27 cellular contexts compared by ENCODE assay signal in the genomic region with DNA sequence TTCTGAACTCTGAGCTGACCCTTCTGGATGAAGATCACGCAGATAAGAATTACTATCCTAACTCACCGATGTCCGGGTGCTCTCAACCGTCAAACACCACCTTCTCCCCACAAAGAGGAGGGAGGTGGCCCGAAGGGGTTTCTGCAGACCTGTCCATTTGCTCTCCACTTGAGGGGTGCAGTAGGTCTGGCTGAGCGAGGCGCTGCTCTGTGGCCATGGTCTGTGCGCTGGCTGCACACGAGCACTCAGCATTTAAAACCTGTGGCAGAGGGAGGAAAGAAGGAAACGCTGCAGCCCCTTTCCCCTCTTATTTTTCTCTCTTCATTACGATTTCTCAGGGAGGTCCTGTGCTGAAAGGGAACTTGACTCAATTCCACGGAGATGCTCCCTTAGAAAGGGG. TPM values are rescaled to one million over a fixed set of nuclear protein-coding genes. Genes with fewer than 3 reads are reported as not detected.
"Had no signal": no experiment of that assay in that cellular context is flagged by ENCODE, and none has a peak within 500 bp of the region (broad histone marks: within the 10 kb centered on the region; RNA-seq: fewer than 3 reads in every experiment).

No MANE protein-coding gene starts in this region.

- H3K4me1 ChIP-seq: breast epithelium had no signal

- H3K27ac Mint-ChIP-seq: activated CD4-positive, alpha-beta memory T cell treated with anti-CD3 and anti-CD28 coated beads for 36 hours; activated CD4-positive, alpha-beta T cell treated with anti-CD3 and anti-CD28 coated beads, Interleukin-2, amount 10 ng/mL, durations not matched to agents 7 days and 5 days; activated naive CD8-positive, alpha-beta T cell treated with anti-CD3 and anti-CD28 coated beads for 36 hours; activated T-helper 2 cell treated with anti-CD3 and anti-CD28 coated beads, Interferon-gamma antibody, Interleukin-2, Interleukin-4, amounts not matched to agents 10 μg/mL and 5 μg/mL and 100 μg/mL, durations not matched to agents 14 hours and 24 hours and 36 hours had no signal

- ATAC-seq: activated T-cell treated with anti-CD3 and anti-CD28 coated beads, Interleukin-2, amount 50 U/mL, for 4 hours; K562 had no signal

- H3K4me3 ChIP-seq: K562 had no signal

- H3K4me3 Mint-ChIP-seq: activated CD4-positive, alpha-beta memory T cell treated with anti-CD3 and anti-CD28 coated beads for 36 hours; activated CD4-positive, alpha-beta T cell treated with anti-CD3 and anti-CD28 coated beads, Interleukin-2, amount 10 ng/mL, durations not matched to agents 7 days and 5 days; activated naive CD4-positive, alpha-beta T cell treated with anti-CD3 and anti-CD28 coated beads, Interleukin-2, amount 10 ng/mL, durations not matched to agents 7 days and 5 days; activated naive CD8-positive, alpha-beta T cell treated with anti-CD3 and anti-CD28 coated beads for 36 hours; activated T-cell treated with anti-CD3 and anti-CD28 coated beads, Interleukin-2, amount 50 U/mL, for 4 hours had no signal

- H3K9me3 ChIP-seq: breast epithelium had no signal

- H3K9me3 Mint-ChIP-seq: activated CD4-positive, alpha-beta memory T cell treated with anti-CD3 and anti-CD28 coated beads for 36 hours; activated CD4-positive, alpha-beta T cell treated with anti-CD3 and anti-CD28 coated beads, Interleukin-2, amount 10 ng/mL, durations not matched to agents 7 days and 5 days; activated naive CD4-positive, alpha-beta T cell treated with anti-CD3 and anti-CD28 coated beads, Interleukin-2, amount 10 ng/mL, durations not matched to agents 7 days and 5 days; activated naive CD8-positive, alpha-beta T cell treated with anti-CD3 and anti-CD28 coated beads for 36 hours; activated T-cell treated with anti-CD3 and anti-CD28 coated beads, Interleukin-2, amount 50 U/mL, for 4 hours; activated T-helper 2 cell treated with anti-CD3 and anti-CD28 coated beads, Interferon-gamma antibody, Interleukin-2, Interleukin-4, amounts not matched to agents 10 μg/mL and 5 μg/mL and 100 μg/mL, durations not matched to agents 14 hours and 24 hours and 36 hours had no signal

- DNase-seq: activated CD4-positive, alpha-beta memory T cell treated with anti-CD3 and anti-CD28 coated beads for 36 hours; activated CD4-positive, alpha-beta T cell treated with anti-CD3 and anti-CD28 coated beads, Interleukin-2, amount 10 ng/mL, durations not matched to agents 7 days and 5 days; activated CD4-positive, CD25-positive, alpha-beta regulatory T cell; activated CD8-positive, alpha-beta memory T cell treated with anti-CD3 and anti-CD28 coated beads for 24 hours; activated gamma-delta T cell treated with Interleukin-2 at 50 U/mL for 16 hours; activated naive CD4-positive, alpha-beta T cell treated with anti-CD3 and anti-CD28 coated beads, Interleukin-2, amount 10 ng/mL, durations not matched to agents 7 days and 5 days; activated naive CD8-positive, alpha-beta T cell treated with anti-CD3 and anti-CD28 coated beads for 36 hours; activated T-cell treated with anti-CD3 and anti-CD28 coated beads, Interleukin-2, amount 50 U/mL, for 4 hours; anterior cingulate cortex; caudate nucleus; Karpas-422; MM.1S; NCI-H1105; NCI-H1436; NCI-H1694 treated with DMSO at 0.1 percent for 48 hours; NCI-H2029 treated with DMSO at 0.1 percent for 48 hours; NCI-H510A treated with DMSO at 0.1 percent for 48 hours; NCI-H69; NK-92 treated with Interleukin-12 subunit alpha and Interleukin-12 subunit beta, amount 100 ng/mL, for 24 hours; OCI-M1; SHP77 treated with DMSO at 0.1 percent for 48 hours had no signal

- H3K27ac ChIP-seq: breast epithelium had no signal

- H3K36me3 ChIP-seq: breast epithelium had no signal

- H3K4me1 Mint-ChIP-seq: activated CD4-positive, alpha-beta T cell treated with anti-CD3 and anti-CD28 coated beads, Interleukin-2, amount 10 ng/mL, durations not matched to agents 7 days and 5 days; activated naive CD4-positive, alpha-beta T cell treated with anti-CD3 and anti-CD28 coated beads, Interleukin-2, amount 10 ng/mL, durations not matched to agents 7 days and 5 days had no signal

- H3K36me3 Mint-ChIP-seq: activated CD4-positive, alpha-beta memory T cell treated with anti-CD3 and anti-CD28 coated beads for 36 hours; activated naive CD8-positive, alpha-beta T cell treated with anti-CD3 and anti-CD28 coated beads for 36 hours had no signal

RNA-seq across cellular contexts. Expression of a gene that starts 1.5 kb away (rescaled TPM):
- total RNA-seq: activated CD4-positive, alpha-beta memory T cell treated with anti-CD3 and anti-CD28 coated beads for 36 hours; activated CD4-positive, alpha-beta T cell treated with anti-CD3 and anti-CD28 coated beads, Interleukin-2, amount 10 ng/mL, durations not matched to agents 7 days and 5 days; activated naive CD8-positive, alpha-beta T cell treated with anti-CD3 and anti-CD28 coated beads for 36 hours; activated T-cell treated with anti-CD3 and anti-CD28 coated beads, Interleukin-2, amount 50 U/mL, for 4 hours; activated T-helper 2 cell treated with anti-CD3 and anti-CD28 coated beads, Interferon-gamma antibody, Interleukin-2, Interleukin-4, amounts not matched to agents 10 μg/mL and 5 μg/mL and 100 μg/mL, durations not matched to agents 14 hours and 24 hours and 36 hours; T-helper 2 cell treated with Interferon-gamma antibody and Interleukin-4, amounts not matched to agents 100 ng/mL and 5 ng/mL, for 36 hours had no signal

RNA-seq across cellular contexts. Expression of a gene that starts 17.6 kb away (rescaled TPM):
- total RNA-seq: activated CD4-positive, alpha-beta memory T cell treated with anti-CD3 and anti-CD28 coated beads for 36 hours; activated CD4-positive, alpha-beta T cell treated with anti-CD3 and anti-CD28 coated beads, Interleukin-2, amount 10 ng/mL, durations not matched to agents 7 days and 5 days; activated naive CD8-positive, alpha-beta T cell treated with anti-CD3 and anti-CD28 coated beads for 36 hours; activated T-cell treated with anti-CD3 and anti-CD28 coated beads, Interleukin-2, amount 50 U/mL, for 4 hours; activated T-helper 2 cell treated with anti-CD3 and anti-CD28 coated beads, Interferon-gamma antibody, Interleukin-2, Interleukin-4, amounts not matched to agents 10 μg/mL and 5 μg/mL and 100 μg/mL, durations not matched to agents 14 hours and 24 hours and 36 hours; SK-MEL-5; T-helper 2 cell treated with Interferon-gamma antibody and Interleukin-4, amounts not matched to agents 100 ng/mL and 5 ng/mL, for 36 hours had no signal

RNA-seq across cellular contexts. Expression of a gene that starts 35.8 kb away (rescaled TPM):
- total RNA-seq: activated CD4-positive, alpha-beta memory T cell treated with anti-CD3 and anti-CD28 coated beads for 36 hours; activated CD4-positive, alpha-beta T cell treated with anti-CD3 and anti-CD28 coated beads, Interleukin-2, amount 10 ng/mL, durations not matched to agents 7 days and 5 days; activated naive CD8-positive, alpha-beta T cell treated with anti-CD3 and anti-CD28 coated beads for 36 hours; activated T-cell treated with anti-CD3 and anti-CD28 coated beads, Interleukin-2, amount 50 U/mL, for 4 hours; activated T-helper 2 cell treated with anti-CD3 and anti-CD28 coated beads, Interferon-gamma antibody, Interleukin-2, Interleukin-4, amounts not matched to agents 10 μg/mL and 5 μg/mL and 100 μg/mL, durations not matched to agents 14 hours and 24 hours and 36 hours; K562; T-helper 2 cell treated with Interferon-gamma antibody and Interleukin-4, amounts not matched to agents 100 ng/mL and 5 ng/mL, for 36 hours had no signal
- polyA plus RNA-seq: adipose tissue, K562 had no signal

RNA-seq across cellular contexts. Expression of a gene that starts 37.7 kb away (rescaled TPM):
- total RNA-seq: activated CD4-positive, alpha-beta memory T cell treated with anti-CD3 and anti-CD28 coated beads for 36 hours; activated CD4-positive, alpha-beta T cell treated with anti-CD3 and anti-CD28 coated beads, Interleukin-2, amount 10 ng/mL, durations not matched to agents 7 days and 5 days; activated naive CD8-positive, alpha-beta T cell treated with anti-CD3 and anti-CD28 coated beads for 36 hours; activated T-cell treated with anti-CD3 and anti-CD28 coated beads, Interleukin-2, amount 50 U/mL, for 4 hours; activated T-helper 2 cell treated with anti-CD3 and anti-CD28 coated beads, Interferon-gamma antibody, Interleukin-2, Interleukin-4, amounts not matched to agents 10 μg/mL and 5 μg/mL and 100 μg/mL, durations not matched to agents 14 hours and 24 hours and 36 hours; K562; SK-MEL-5; T-helper 2 cell treated with Interferon-gamma antibody and Interleukin-4, amounts not matched to agents 100 ng/mL and 5 ng/mL, for 36 hours had no signal
- polyA plus RNA-seq: adipose tissue had no signal

RNA-seq across cellular contexts. Expression of a gene that starts 47.8 kb away (rescaled TPM):
- total RNA-seq: activated CD4-positive, alpha-beta memory T cell treated with anti-CD3 and anti-CD28 coated beads for 36 hours; activated CD4-positive, alpha-beta T cell treated with anti-CD3 and anti-CD28 coated beads, Interleukin-2, amount 10 ng/mL, durations not matched to agents 7 days and 5 days; activated naive CD8-positive, alpha-beta T cell treated with anti-CD3 and anti-CD28 coated beads for 36 hours; activated T-cell treated with anti-CD3 and anti-CD28 coated beads, Interleukin-2, amount 50 U/mL, for 4 hours; activated T-helper 2 cell treated with anti-CD3 and anti-CD28 coated beads, Interferon-gamma antibody, Interleukin-2, Interleukin-4, amounts not matched to agents 10 μg/mL and 5 μg/mL and 100 μg/mL, durations not matched to agents 14 hours and 24 hours and 36 hours; T-helper 2 cell treated with Interferon-gamma antibody and Interleukin-4, amounts not matched to agents 100 ng/mL and 5 ng/mL, for 36 hours had no signal
